In genomic region chr10:112369495-112370423, GRCh38 we compare ENCODE assay signal across 11 cellular contexts. TPM values are rescaled to one million over a fixed set of nuclear protein-coding genes. Genes with fewer than 3 reads are reported as not detected.
DNase-seq lines count a peak whose midpoint lies in the region; ATAC-seq, FAIRE-seq and TF ChIP-seq lines count a peak whose summit lies in the region.
"Had no signal": no experiment of that assay in that cellular context is flagged by ENCODE, and none has a peak within 500 bp of the region (broad histone marks: within the 10 kb centered on the region; RNA-seq: fewer than 3 reads in every experiment).

No MANE protein-coding gene starts in this region.

- H3K9me3 ChIP-seq in right atrium auricular region (no peaks in the 10 kb centered on the region), left ventricle myocardium inferior (replicated peaks) (no peaks in the 10 kb centered on the region)

- peaks cover 0 to 4% of the 10 kb centered on the region in 2 donors for H3K4me1 ChIP-seq in right atrium auricular region
- H3K4me1 ChIP-seq in left ventricle myocardium inferior: peaks cover 28% of the 10 kb centered on the region

- intact Hi-C loops in left ventricle myocardium inferior (cut with micrococcal nuclease): no loop called here

- H3K27me3 ChIP-seq in right atrium auricular region (no peaks in the 10 kb centered on the region), left ventricle myocardium inferior (ENCODE audit: low read depth) (no peaks in the 10 kb centered on the region)

- H3K4me3 ChIP-seq in right atrium auricular region (no peak overlapping the region), left ventricle myocardium inferior (no peak overlapping the region)

- no peak overlapping the region for H3K27ac Mint-ChIP-seq in activated T-cell treated with anti-CD3 and anti-CD28 coated beads, Interleukin-2, amount 50 U/mL, for 24 hours
- H3K27ac Mint-ChIP-seq in chondrocyte (ENCODE audit: unreplicated experiment): no peak overlapping the region

- peak; percentile 86 for ATAC-seq in HG02852 (IDR thresholded peaks at IDR 0.05; ENCODE audit: unreplicated experiment)

- TF ChIP-seq CTCF in right atrium auricular region (IDR thresholded peaks at IDR 0.05) (no peak), left ventricle myocardium inferior (IDR thresholded peaks at IDR 0.05; ENCODE audit: borderline replicate concordance) (no peak), chondrocyte (IDR thresholded peaks at IDR 0.05) (no peak)

- H3K36me3 Mint-ChIP-seq in activated T-cell treated with anti-CD3 and anti-CD28 coated beads, Interleukin-2, amount 50 U/mL, for 24 hours (ENCODE audit: low read depth): no peaks in the 10 kb centered on the region
- H3K36me3 Mint-ChIP-seq in chondrocyte (ENCODE audit: low read depth): no peaks in the 10 kb centered on the region

- no peak overlapping the region for H3K4me3 Mint-ChIP-seq in activated T-cell treated with anti-CD3 and anti-CD28 coated beads, Interleukin-2, amount 50 U/mL, for 24 hours
- H3K4me3 Mint-ChIP-seq in chondrocyte (ENCODE audit: unreplicated experiment): no peak overlapping the region

- no peaks in the 10 kb centered on the region for H3K36me3 ChIP-seq in right atrium auricular region
- no peaks in the 10 kb centered on the region for H3K36me3 ChIP-seq in left ventricle myocardium inferior

- H3K4me1 Mint-ChIP-seq in activated T-cell treated with anti-CD3 and anti-CD28 coated beads, Interleukin-2, amount 50 U/mL, for 24 hours (ENCODE audit: low read depth): peaks cover 32% of the 10 kb centered on the region
- peaks cover 6% of the 10 kb centered on the region for H3K4me1 Mint-ChIP-seq in chondrocyte (ENCODE audit: low read depth)

- no peaks in the 10 kb centered on the region for H3K27me3 Mint-ChIP-seq in activated T-cell treated with anti-CD3 and anti-CD28 coated beads, Interleukin-2, amount 50 U/mL, for 24 hours
- no peaks in the 10 kb centered on the region for H3K27me3 Mint-ChIP-seq in chondrocyte (ENCODE audit: low read depth)

- no peak overlapping the region for H3K27ac ChIP-seq in right atrium auricular region
- no peak overlapping the region for H3K27ac ChIP-seq in left ventricle myocardium inferior (replicated peaks)

- DNase-seq in right atrium auricular region (ENCODE audit: low spot score) (peak; percentile 38), left ventricle myocardium inferior (no peak), T-helper 9 cell (peak; percentile 12), NCI-H446 (lab: John Stamatoyannopoulos, UW) (no peak), frontal cortex (ENCODE audit: low spot score in 2 of 2) (no peak), chondrocyte (ENCODE audit: low spot score) (no peak)
- no peak for DNase-seq in activated T-cell treated with anti-CD3 and anti-CD28 coated beads, Interleukin-2, amount 50 U/mL, for 24 hours
- DNase-seq: activated naive CD4-positive, alpha-beta T cell; NCI-H1048 had no signal

- H3K9me3 Mint-ChIP-seq in activated T-cell treated with anti-CD3 and anti-CD28 coated beads, Interleukin-2, amount 50 U/mL, for 24 hours: no peaks in the 10 kb centered on the region
- H3K9me3 Mint-ChIP-seq in chondrocyte (ENCODE audit: low read depth): no peaks in the 10 kb centered on the region

- no peak for FAIRE-seq in frontal cortex (lab: Jason Lieb, UNC)
- FAIRE-seq: H1 had no signal

RNA-seq across cellular contexts. Expression of gene ACSL5, which starts 4.2 kb away (rescaled TPM):
- 10 to 100 TPM in 1 of 2 donors, 1 to 10 TPM in 1; 9.2 to 12.0 TPM for total RNA-seq in right atrium auricular region
- 5.6 TPM for total RNA-seq in left ventricle myocardium inferior
- total RNA-seq in frontal cortex: 2.4 TPM
- total RNA-seq in chondrocyte: 0.15 to 0.53 TPM (median 0.27 TPM) in 3 replicates
- total RNA-seq: H1 had no signal

Comparison
In these comparisons a context has a peak if more than half of its experiments do, and no peak if none do; other contexts are left out.
1. DNase-seq: peak in right atrium auricular region (single experiment) and T-helper 9 cell (single experiment); none in left ventricle myocardium inferior (single experiment), NCI-H446 (0 of 2), frontal cortex (0 of 2), activated T-cell treated with anti-CD3 and anti-CD28 coated beads, Interleukin-2, amount 50 U/mL, for 24 hours (single experiment) and chondrocyte (single experiment).